In the genomic region with DNA sequence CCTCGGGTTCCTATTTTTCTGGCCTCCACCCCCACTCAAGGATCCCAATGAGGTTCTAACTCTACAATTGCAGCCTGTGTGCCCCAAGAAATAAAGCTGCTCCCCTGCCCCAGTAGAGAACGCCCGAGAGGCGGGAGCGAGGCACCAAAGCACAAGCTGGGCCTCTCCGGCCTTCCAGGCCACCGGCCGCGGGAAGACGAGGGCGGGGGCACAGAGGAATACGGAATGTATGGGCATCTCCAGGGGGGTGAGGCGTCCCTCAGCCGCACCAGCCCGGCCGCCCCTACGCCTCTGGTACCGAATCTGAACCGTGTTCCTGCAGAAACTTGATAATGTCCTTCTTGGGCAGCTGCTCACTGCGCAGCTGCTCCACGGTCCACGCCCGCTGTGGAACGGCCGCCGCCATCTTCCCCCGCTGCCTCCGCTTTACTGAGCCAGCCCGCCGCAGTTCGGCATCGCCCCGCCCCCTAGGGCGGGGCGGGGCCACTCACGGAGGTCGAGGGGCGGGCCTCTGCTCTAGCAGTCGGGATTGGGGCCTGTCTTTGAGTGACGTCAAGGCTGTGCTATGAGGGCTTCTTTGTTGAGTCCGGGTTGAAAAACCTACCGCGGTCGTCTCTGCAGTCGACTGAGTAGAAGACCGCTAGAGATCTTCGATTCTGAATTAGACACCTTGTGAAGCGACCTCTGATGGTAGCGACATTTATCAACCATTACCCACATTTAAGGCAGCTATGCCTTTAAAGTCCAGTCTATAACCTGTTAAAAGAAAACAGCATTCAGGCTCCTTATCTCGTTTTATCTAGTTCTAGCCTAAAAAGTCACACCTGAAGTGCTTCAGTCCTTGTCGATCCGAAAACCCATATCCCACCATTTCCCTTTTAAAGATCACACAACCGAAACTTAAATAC, we compare ENCODE assay signal across 1 cellular context.
TF ChIP-seq lines count a peak whose summit lies in the region.

A gene (minus strand): TSS at position 431 of the 908 bp plus-strand sequence. CDS start 25 bp downstream, at position 406.

TF ChIP-seq in HepG2, 621 proteins besides CTCF, POLR2A, EP300 and RAD21 (continued from another document and continues in another):
- TF ChIP-seq GATA4 (IDR thresholded peaks at IDR 0.05; ENCODE audit: borderline replicate concordance, low read depth), result peak; percentile 56; the same call in 1 of the 2 replicates
- 0 out of 2 replicates have a peak, but pooled peaks have one; percentile 77 for TF ChIP-seq TMF1 (CRISPR knock-in tag; IDR thresholded peaks at IDR 0.05; ENCODE audit: low read depth)
- peak; percentile 50 for TF ChIP-seq GABPA (IDR thresholded peaks at IDR 0.05; ENCODE audit: low read depth, low read length)
- peak; percentile 83 for TF ChIP-seq GABPA (CRISPR knock-in tag; IDR thresholded peaks at IDR 0.05; ENCODE audit: low read depth)
- TF ChIP-seq, protein P1, sequence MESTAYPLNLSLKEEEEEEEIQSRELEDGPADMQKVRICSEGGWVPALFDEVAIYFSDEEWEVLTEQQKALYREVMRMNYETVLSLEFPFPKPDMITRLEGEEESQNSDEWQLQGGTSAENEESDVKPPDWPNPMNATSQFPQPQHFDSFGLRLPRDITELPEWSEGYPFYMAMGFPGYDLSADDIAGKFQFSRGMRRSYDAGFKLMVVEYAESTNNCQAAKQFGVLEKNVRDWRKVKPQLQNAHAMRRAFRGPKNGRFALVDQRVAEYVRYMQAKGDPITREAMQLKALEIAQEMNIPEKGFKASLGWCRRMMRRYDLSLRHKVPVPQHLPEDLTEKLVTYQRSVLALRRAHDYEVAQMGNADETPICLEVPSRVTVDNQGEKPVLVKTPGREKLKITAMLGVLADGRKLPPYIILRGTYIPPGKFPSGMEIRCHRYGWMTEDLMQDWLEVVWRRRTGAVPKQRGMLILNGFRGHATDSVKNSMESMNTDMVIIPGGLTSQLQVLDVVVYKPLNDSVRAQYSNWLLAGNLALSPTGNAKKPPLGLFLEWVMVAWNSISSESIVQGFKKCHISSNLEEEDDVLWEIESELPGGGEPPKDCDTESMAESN (CRISPR knock-in tag; conservative IDR thresholded peaks at IDR 0.05), result no peak
- TF ChIP-seq, protein P2, sequence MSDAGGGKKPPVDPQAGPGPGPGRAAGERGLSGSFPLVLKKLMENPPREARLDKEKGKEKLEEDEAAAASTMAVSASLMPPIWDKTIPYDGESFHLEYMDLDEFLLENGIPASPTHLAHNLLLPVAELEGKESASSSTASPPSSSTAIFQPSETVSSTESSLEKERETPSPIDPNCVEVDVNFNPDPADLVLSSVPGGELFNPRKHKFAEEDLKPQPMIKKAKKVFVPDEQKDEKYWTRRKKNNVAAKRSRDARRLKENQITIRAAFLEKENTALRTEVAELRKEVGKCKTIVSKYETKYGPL (CRISPR knock-in tag; IDR thresholded peaks at IDR 0.05), result no peak
- peak; percentile 76; the same call in 1 of the 2 replicates for TF ChIP-seq FLYWCH1 (CRISPR knock-in tag; IDR thresholded peaks at IDR 0.05)
- TF ChIP-seq NR1H2 (CRISPR knock-in tag; IDR thresholded peaks at IDR 0.05; ENCODE audit: borderline replicate concordance, low read depth), result no peak
- TF ChIP-seq, protein P3, sequence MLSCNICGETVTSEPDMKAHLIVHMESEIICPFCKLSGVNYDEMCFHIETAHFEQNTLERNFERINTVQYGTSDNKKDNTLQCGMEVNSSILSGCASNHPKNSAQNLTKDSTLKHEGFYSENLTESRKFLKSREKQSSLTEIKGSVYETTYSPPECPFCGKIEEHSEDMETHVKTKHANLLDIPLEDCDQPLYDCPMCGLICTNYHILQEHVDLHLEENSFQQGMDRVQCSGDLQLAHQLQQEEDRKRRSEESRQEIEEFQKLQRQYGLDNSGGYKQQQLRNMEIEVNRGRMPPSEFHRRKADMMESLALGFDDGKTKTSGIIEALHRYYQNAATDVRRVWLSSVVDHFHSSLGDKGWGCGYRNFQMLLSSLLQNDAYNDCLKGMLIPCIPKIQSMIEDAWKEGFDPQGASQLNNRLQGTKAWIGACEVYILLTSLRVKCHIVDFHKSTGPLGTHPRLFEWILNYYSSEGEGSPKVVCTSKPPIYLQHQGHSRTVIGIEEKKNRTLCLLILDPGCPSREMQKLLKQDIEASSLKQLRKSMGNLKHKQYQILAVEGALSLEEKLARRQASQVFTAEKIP (CRISPR knock-in tag; IDR thresholded peaks at IDR 0.05; ENCODE audit: borderline replicate concordance), result no peak
- no peak for TF ChIP-seq ZNF264 (CRISPR knock-in tag; IDR thresholded peaks at IDR 0.05)
- TF ChIP-seq ZNF75D (CRISPR knock-in tag; IDR thresholded peaks at IDR 0.05; ENCODE audit: borderline replicate concordance), result no peak
- TF ChIP-seq NKX3-1 (CRISPR knock-in tag; IDR thresholded peaks at IDR 0.05), result no peak
- peak; percentile 68 for TF ChIP-seq KMT2B (CRISPR knock-in tag; IDR thresholded peaks at IDR 0.05)
- TF ChIP-seq RNF2 (conservative IDR thresholded peaks at IDR 0.05; ENCODE audit: low read depth), result no peak
- TF ChIP-seq, protein P4, sequence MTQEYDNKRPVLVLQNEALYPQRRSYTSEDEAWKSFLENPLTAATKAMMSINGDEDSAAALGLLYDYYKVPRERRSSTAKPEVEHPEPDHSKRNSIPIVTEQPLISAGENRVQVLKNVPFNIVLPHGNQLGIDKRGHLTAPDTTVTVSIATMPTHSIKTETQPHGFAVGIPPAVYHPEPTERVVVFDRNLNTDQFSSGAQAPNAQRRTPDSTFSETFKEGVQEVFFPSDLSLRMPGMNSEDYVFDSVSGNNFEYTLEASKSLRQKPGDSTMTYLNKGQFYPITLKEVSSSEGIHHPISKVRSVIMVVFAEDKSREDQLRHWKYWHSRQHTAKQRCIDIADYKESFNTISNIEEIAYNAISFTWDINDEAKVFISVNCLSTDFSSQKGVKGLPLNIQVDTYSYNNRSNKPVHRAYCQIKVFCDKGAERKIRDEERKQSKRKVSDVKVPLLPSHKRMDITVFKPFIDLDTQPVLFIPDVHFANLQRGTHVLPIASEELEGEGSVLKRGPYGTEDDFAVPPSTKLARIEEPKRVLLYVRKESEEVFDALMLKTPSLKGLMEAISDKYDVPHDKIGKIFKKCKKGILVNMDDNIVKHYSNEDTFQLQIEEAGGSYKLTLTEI (CRISPR knock-in tag; conservative IDR thresholded peaks at IDR 0.05), result no peak
- TF ChIP-seq, protein P5, sequence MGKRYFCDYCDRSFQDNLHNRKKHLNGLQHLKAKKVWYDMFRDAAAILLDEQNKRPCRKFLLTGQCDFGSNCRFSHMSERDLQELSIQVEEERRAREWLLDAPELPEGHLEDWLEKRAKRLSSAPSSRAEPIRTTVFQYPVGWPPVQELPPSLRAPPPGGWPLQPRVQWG (CRISPR knock-in tag; IDR thresholded peaks at IDR 0.05; ENCODE audit: borderline replicate concordance, low read depth), result no peak
- no peak for TF ChIP-seq ERF (CRISPR knock-in tag; IDR thresholded peaks at IDR 0.05)
- no peak for TF ChIP-seq ZNF33B (CRISPR knock-in tag; IDR thresholded peaks at IDR 0.05)
- no peak for TF ChIP-seq NFE2L1 (CRISPR knock-in tag; IDR thresholded peaks at IDR 0.05; ENCODE audit: borderline replicate concordance)
- no peak for TF ChIP-seq MTF2 (CRISPR knock-in tag; IDR thresholded peaks at IDR 0.05; ENCODE audit: borderline replicate concordance)
- no peak for TF ChIP-seq ZNF496 (CRISPR knock-in tag; IDR thresholded peaks at IDR 0.05; ENCODE audit: insufficient replicate concordance)
- no peak for TF ChIP-seq ZFP1 (CRISPR knock-in tag; IDR thresholded peaks at IDR 0.05)
- TF ChIP-seq LCORL (IDR thresholded peaks at IDR 0.05), result no peak
- peak; percentile 45; the same call in 1 of the 2 replicates for TF ChIP-seq LCORL (CRISPR knock-in tag; IDR thresholded peaks at IDR 0.05)
- 0 out of 2 replicates have a peak, but pooled peaks have one; percentile 61 for TF ChIP-seq POLR2AphosphoS2 (IDR thresholded peaks at IDR 0.05; ENCODE audit: low read depth, low read length)
- TF ChIP-seq ZNF652 (CRISPR knock-in tag; IDR thresholded peaks at IDR 0.05; ENCODE audit: borderline replicate concordance, low read depth), result no peak
- TF ChIP-seq THYN1 (CRISPR knock-in tag; IDR thresholded peaks at IDR 0.05; ENCODE audit: borderline replicate concordance, low read depth), result no peak
- TF ChIP-seq, protein P6, sequence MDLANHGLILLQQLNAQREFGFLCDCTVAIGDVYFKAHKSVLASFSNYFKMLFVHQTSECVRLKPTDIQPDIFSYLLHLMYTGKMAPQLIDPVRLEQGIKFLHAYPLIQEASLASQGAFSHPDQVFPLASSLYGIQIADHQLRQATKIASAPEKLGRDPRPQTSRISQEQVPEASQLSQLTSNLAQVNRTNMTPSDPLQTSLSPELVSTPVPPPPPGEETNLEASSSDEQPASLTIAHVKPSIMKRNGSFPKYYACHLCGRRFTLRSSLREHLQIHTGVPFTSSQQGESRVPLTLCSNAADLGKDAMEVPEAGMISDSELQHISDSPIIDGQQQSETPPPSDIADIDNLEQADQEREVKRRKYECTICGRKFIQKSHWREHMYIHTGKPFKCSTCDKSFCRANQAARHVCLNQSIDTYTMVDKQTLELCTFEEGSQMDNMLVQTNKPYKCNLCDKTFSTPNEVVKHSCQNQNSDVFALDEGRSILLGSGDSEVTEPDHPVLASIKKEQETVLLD (CRISPR knock-in tag; IDR thresholded peaks at IDR 0.05; ENCODE audit: low read depth), result no peak
- TF ChIP-seq, protein P7, sequence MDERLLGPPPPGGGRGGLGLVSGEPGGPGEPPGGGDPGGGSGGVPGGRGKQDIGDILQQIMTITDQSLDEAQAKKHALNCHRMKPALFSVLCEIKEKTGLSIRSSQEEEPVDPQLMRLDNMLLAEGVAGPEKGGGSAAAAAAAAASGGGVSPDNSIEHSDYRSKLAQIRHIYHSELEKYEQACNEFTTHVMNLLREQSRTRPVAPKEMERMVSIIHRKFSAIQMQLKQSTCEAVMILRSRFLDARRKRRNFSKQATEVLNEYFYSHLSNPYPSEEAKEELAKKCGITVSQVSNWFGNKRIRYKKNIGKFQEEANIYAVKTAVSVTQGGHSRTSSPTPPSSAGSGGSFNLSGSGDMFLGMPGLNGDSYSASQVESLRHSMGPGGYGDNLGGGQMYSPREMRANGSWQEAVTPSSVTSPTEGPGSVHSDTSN (CRISPR knock-in tag; IDR thresholded peaks at IDR 0.05), result peak; percentile 88
- TF ChIP-seq ZNF598 (CRISPR knock-in tag; IDR thresholded peaks at IDR 0.05; ENCODE audit: borderline replicate concordance), result 0 out of 2 replicates have a peak, but pooled peaks have one; percentile 81
- TF ChIP-seq HOXA5 (CRISPR knock-in tag; IDR thresholded peaks at IDR 0.05), result peak; percentile 47; the same call in 1 of the 2 replicates
- no peak for TF ChIP-seq NBN (conservative IDR thresholded peaks at IDR 0.05)
- TF ChIP-seq ZNF30 (CRISPR knock-in tag; IDR thresholded peaks at IDR 0.05), result no peak
- TF ChIP-seq, protein P8, sequence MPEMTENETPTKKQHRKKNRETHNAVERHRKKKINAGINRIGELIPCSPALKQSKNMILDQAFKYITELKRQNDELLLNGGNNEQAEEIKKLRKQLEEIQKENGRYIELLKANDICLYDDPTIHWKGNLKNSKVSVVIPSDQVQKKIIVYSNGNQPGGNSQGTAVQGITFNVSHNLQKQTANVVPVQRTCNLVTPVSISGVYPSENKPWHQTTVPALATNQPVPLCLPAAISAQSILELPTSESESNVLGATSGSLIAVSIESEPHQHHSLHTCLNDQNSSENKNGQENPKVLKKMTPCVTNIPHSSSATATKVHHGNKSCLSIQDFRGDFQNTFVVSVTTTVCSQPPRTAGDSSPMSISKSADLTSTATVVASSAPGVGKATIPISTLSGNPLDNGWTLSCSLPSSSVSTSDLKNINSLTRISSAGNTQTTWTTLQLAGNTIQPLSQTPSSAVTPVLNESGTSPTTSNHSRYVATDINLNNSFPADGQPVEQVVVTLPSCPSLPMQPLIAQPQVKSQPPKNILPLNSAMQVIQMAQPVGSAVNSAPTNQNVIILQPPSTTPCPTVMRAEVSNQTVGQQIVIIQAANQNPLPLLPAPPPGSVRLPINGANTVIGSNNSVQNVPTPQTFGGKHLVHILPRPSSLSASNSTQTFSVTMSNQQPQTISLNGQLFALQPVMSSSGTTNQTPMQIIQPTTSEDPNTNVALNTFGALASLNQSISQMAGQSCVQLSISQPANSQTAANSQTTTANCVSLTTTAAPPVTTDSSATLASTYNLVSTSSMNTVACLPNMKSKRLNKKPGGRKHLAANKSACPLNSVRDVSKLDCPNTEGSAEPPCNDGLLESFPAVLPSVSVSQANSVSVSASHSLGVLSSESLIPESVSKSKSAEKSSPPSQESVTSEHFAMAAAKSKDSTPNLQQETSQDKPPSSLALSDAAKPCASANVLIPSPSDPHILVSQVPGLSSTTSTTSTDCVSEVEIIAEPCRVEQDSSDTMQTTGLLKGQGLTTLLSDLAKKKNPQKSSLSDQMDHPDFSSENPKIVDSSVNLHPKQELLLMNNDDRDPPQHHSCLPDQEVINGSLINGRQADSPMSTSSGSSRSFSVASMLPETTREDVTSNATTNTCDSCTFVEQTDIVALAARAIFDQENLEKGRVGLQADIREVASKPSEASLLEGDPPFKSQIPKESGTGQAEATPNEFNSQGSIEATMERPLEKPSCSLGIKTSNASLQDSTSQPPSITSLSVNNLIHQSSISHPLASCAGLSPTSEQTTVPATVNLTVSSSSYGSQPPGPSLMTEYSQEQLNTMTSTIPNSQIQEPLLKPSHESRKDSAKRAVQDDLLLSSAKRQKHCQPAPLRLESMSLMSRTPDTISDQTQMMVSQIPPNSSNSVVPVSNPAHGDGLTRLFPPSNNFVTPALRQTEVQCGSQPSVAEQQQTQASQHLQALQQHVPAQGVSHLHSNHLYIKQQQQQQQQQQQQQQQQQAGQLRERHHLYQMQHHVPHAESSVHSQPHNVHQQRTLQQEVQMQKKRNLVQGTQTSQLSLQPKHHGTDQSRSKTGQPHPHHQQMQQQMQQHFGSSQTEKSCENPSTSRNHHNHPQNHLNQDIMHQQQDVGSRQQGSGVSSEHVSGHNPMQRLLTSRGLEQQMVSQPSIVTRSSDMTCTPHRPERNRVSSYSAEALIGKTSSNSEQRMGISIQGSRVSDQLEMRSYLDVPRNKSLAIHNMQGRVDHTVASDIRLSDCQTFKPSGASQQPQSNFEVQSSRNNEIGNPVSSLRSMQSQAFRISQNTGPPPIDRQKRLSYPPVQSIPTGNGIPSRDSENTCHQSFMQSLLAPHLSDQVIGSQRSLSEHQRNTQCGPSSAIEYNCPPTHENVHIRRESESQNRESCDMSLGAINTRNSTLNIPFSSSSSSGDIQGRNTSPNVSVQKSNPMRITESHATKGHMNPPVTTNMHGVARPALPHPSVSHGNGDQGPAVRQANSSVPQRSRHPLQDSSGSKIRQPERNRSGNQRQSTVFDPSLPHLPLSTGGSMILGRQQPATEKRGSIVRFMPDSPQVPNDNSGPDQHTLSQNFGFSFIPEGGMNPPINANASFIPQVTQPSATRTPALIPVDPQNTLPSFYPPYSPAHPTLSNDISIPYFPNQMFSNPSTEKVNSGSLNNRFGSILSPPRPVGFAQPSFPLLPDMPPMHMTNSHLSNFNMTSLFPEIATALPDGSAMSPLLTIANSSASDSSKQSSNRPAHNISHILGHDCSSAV (CRISPR knock-in tag; IDR thresholded peaks at IDR 0.05; ENCODE audit: borderline replicate concordance), result no peak
- TF ChIP-seq, protein P9, sequence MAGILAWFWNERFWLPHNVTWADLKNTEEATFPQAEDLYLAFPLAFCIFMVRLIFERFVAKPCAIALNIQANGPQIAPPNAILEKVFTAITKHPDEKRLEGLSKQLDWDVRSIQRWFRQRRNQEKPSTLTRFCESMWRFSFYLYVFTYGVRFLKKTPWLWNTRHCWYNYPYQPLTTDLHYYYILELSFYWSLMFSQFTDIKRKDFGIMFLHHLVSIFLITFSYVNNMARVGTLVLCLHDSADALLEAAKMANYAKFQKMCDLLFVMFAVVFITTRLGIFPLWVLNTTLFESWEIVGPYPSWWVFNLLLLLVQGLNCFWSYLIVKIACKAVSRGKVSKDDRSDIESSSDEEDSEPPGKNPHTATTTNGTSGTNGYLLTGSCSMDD (CRISPR knock-in tag; IDR thresholded peaks at IDR 0.05), result no peak
- no peak; the same call in 1 of the 2 replicates for TF ChIP-seq ZNF614 (CRISPR knock-in tag; IDR thresholded peaks at IDR 0.05; ENCODE audit: borderline replicate concordance)
- no peak for TF ChIP-seq TEAD2 (CRISPR knock-in tag; IDR thresholded peaks at IDR 0.05)
- TF ChIP-seq MYNN (CRISPR knock-in tag; IDR thresholded peaks at IDR 0.05; ENCODE audit: low read depth), result no peak
